1 cellular context compared by ENCODE assay signal in the genomic region with DNA sequence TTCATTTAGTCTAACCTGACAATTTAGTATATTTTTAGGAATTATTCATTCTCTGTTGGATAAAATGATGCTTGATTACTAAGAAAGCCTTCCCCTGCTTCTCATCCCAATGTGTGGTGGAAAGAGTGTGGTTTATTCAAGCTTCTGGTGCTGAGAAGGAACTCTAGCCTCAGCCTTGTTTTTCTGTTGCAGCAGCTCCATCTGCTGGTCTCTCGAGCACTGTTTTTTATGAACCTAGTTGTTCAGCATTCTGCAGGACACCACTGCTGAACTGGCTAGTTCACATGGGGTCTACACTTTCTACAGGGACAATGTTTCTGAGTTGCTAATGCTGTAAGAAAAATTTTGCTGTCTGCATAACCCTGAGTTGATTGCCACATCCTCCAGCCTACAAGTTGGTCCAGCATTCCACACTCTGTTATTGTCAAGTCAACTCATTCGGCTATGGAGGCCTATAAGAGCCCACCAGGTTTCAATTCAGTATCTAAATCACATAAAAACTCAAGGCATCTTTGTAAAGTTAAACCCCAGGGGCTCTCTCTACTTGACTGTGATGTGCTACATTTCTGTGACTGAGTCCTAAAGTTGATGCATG.
TF ChIP-seq lines count a peak whose summit lies in the region.

No MANE protein-coding gene starts in this region.

TF ChIP-seq in K562, 482 proteins besides CTCF, POLR2A, EP300 and RAD21:
- TF ChIP-seq, protein P1, sequence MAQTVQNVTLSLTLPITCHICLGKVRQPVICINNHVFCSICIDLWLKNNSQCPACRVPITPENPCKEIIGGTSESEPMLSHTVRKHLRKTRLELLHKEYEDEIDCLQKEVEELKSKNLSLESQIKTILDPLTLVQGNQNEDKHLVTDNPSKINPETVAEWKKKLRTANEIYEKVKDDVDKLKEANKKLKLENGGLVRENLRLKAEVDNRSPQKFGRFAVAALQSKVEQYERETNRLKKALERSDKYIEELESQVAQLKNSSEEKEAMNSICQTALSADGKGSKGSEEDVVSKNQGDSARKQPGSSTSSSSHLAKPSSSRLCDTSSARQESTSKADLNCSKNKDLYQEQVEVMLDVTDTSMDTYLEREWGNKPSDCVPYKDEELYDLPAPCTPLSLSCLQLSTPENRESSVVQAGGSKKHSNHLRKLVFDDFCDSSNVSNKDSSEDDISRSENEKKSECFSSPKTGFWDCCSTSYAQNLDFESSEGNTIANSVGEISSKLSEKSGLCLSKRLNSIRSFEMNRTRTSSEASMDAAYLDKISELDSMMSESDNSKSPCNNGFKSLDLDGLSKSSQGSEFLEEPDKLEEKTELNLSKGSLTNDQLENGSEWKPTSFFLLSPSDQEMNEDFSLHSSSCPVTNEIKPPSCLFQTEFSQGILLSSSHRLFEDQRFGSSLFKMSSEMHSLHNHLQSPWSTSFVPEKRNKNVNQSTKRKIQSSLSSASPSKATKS (CRISPR knock-in tag; IDR thresholded peaks at IDR 0.05): no peak
- TF ChIP-seq ESRRA (IDR thresholded peaks at IDR 0.05; ENCODE audit: borderline replicate concordance, low read depth) (peak; percentile 15; the same call in 1 of the 2 replicates), JUN (IDR thresholded peaks at IDR 0.05; ENCODE audit: borderline replicate concordance, low read depth, low read length) (no peak), JUN (CRISPR knock-in tag; IDR thresholded peaks at IDR 0.05; ENCODE audit: borderline replicate concordance) (no peak), STAT5B (CRISPR knock-in tag; IDR thresholded peaks at IDR 0.05) (no peak), LEF1 (IDR thresholded peaks at IDR 0.05) (no peak), ASH1L (IDR thresholded peaks at IDR 0.05; ENCODE audit: borderline replicate concordance, low read depth, partially characterized antibody) (no peak), CBX1 (IDR thresholded peaks at IDR 0.05; ENCODE audit: low read depth) (no peak), SMC3 (conservative IDR thresholded peaks at IDR 0.05; ENCODE audit: insufficient read depth, low read depth, low read length) (peak; percentile 78), CREBBP (IDR thresholded peaks at IDR 0.05; ENCODE audit: low read depth, low read length) (no peak), NFXL1 (CRISPR knock-in tag; IDR thresholded peaks at IDR 0.05) (no peak), POLR3A (IDR thresholded peaks at IDR 0.05; ENCODE audit: borderline replicate concordance, extremely low read depth, insufficient read depth, insufficient read length) (no peak), MCM5 (IDR thresholded peaks at IDR 0.05; ENCODE audit: low read depth) (no peak), MBD2 (IDR thresholded peaks at IDR 0.05; ENCODE audit: borderline replicate concordance, low read depth) (no peak), ARID2 (IDR thresholded peaks at IDR 0.05) (peak; percentile 80; the same call in 1 of the 2 replicates), TAF15 (IDR thresholded peaks at IDR 0.05; ENCODE audit: low read depth, low read length) (no peak), DDX20 (tag; IDR thresholded peaks at IDR 0.05; ENCODE audit: low read depth) (no peak), CREB1 (IDR thresholded peaks at IDR 0.05) (no peak), CREB1 (CRISPR knock-in tag; IDR thresholded peaks at IDR 0.05) (no peak), MAZ (CRISPR knock-in tag; conservative IDR thresholded peaks at IDR 0.05 in 1 of 2, IDR thresholded peaks at IDR 0.05 in 1 of 2) (peak in 1 of 2 experiments; percentile 36; a peak in 1 of 4 replicates), SMAD2 (IDR thresholded peaks at IDR 0.05; ENCODE audit: low read depth, low read length) (no peak), SMARCA4 (IDR thresholded peaks at IDR 0.05) (no peak), MTA2 (IDR thresholded peaks at IDR 0.05; ENCODE audit: low read depth) (no peak), ZNF766 (CRISPR knock-in tag; conservative IDR thresholded peaks at IDR 0.05) (peak; percentile 94), NRF1 (conservative IDR thresholded peaks at IDR 0.05 in 1 of 2, IDR thresholded peaks at IDR 0.05 in 1 of 2) (no peak), CHD2 (IDR thresholded peaks at IDR 0.05; ENCODE audit: low read depth, low read length) (no peak), PTRF (tag; IDR thresholded peaks at IDR 0.05) (no peak), PHF20 (IDR thresholded peaks at IDR 0.05; ENCODE audit: partially characterized antibody) (no peak), KLF10 (CRISPR knock-in tag; IDR thresholded peaks at IDR 0.05) (no peak), GATA2 (CRISPR knock-in tag; IDR thresholded peaks at IDR 0.05) (no peak), ZNF23 (CRISPR knock-in tag; IDR thresholded peaks at IDR 0.05) (no peak), ZNF197 (CRISPR knock-in tag; IDR thresholded peaks at IDR 0.05; ENCODE audit: low read depth) (no peak), MYBL2 (IDR thresholded peaks at IDR 0.05; ENCODE audit: low read depth) (no peak), MYBL2 (CRISPR knock-in tag; IDR thresholded peaks at IDR 0.05; ENCODE audit: borderline replicate concordance) (no peak), YBX1 (IDR thresholded peaks at IDR 0.05) (no peak), ZNF764 (CRISPR knock-in tag; IDR thresholded peaks at IDR 0.05; ENCODE audit: low read depth) (no peak), TFAM (CRISPR knock-in tag; conservative IDR thresholded peaks at IDR 0.05) (no peak), ZNF12 (CRISPR knock-in tag; IDR thresholded peaks at IDR 0.05) (no peak), FOXA1 (IDR thresholded peaks at IDR 0.05; ENCODE audit: borderline replicate concordance) (no peak)
- TF ChIP-seq, protein P2, sequence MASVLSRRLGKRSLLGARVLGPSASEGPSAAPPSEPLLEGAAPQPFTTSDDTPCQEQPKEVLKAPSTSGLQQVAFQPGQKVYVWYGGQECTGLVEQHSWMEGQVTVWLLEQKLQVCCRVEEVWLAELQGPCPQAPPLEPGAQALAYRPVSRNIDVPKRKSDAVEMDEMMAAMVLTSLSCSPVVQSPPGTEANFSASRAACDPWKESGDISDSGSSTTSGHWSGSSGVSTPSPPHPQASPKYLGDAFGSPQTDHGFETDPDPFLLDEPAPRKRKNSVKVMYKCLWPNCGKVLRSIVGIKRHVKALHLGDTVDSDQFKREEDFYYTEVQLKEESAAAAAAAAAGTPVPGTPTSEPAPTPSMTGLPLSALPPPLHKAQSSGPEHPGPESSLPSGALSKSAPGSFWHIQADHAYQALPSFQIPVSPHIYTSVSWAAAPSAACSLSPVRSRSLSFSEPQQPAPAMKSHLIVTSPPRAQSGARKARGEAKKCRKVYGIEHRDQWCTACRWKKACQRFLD (CRISPR knock-in tag; IDR thresholded peaks at IDR 0.05): no peak
- TF ChIP-seq, protein P3, sequence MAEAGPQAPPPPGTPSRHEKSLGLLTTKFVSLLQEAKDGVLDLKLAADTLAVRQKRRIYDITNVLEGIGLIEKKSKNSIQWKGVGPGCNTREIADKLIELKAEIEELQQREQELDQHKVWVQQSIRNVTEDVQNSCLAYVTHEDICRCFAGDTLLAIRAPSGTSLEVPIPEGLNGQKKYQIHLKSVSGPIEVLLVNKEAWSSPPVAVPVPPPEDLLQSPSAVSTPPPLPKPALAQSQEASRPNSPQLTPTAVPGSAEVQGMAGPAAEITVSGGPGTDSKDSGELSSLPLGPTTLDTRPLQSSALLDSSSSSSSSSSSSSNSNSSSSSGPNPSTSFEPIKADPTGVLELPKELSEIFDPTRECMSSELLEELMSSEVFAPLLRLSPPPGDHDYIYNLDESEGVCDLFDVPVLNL (CRISPR knock-in tag; IDR thresholded peaks at IDR 0.05; ENCODE audit: low read depth): no peak
- TF ChIP-seq, protein P4, sequence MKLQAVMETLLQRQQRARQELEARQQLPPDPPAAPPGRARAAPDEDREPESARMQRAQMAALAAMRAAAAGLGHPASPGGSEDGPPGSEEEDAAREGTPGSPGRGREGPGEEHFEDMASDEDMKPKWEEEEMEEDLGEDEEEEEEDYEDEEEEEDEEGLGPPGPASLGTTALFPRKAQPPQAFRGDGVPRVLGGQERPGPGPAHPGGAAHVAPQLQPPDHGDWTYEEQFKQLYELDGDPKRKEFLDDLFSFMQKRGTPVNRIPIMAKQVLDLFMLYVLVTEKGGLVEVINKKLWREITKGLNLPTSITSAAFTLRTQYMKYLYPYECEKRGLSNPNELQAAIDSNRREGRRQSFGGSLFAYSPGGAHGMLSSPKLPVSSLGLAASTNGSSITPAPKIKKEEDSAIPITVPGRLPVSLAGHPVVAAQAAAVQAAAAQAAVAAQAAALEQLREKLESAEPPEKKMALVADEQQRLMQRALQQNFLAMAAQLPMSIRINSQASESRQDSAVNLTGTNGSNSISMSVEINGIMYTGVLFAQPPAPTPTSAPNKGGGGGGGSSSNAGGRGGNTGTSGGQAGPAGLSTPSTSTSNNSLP (IDR thresholded peaks at IDR 0.05; ENCODE audit: borderline replicate concordance, low read depth, low read length): no peak
- TF ChIP-seq, protein P5, sequence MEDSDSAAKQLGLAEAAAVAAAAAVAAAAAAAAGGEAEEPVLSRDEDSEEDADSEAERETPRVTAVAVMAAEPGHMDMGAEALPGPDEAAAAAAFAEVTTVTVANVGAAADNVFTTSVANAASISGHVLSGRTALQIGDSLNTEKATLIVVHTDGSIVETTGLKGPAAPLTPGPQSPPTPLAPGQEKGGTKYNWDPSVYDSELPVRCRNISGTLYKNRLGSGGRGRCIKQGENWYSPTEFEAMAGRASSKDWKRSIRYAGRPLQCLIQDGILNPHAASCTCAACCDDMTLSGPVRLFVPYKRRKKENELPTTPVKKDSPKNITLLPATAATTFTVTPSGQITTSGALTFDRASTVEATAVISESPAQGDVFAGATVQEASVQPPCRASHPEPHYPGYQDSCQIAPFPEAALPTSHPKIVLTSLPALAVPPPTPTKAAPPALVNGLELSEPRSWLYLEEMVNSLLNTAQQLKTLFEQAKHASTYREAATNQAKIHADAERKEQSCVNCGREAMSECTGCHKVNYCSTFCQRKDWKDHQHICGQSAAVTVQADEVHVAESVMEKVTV (CRISPR knock-in tag; IDR thresholded peaks at IDR 0.05): peak; percentile 83
- TF ChIP-seq, protein P6, sequence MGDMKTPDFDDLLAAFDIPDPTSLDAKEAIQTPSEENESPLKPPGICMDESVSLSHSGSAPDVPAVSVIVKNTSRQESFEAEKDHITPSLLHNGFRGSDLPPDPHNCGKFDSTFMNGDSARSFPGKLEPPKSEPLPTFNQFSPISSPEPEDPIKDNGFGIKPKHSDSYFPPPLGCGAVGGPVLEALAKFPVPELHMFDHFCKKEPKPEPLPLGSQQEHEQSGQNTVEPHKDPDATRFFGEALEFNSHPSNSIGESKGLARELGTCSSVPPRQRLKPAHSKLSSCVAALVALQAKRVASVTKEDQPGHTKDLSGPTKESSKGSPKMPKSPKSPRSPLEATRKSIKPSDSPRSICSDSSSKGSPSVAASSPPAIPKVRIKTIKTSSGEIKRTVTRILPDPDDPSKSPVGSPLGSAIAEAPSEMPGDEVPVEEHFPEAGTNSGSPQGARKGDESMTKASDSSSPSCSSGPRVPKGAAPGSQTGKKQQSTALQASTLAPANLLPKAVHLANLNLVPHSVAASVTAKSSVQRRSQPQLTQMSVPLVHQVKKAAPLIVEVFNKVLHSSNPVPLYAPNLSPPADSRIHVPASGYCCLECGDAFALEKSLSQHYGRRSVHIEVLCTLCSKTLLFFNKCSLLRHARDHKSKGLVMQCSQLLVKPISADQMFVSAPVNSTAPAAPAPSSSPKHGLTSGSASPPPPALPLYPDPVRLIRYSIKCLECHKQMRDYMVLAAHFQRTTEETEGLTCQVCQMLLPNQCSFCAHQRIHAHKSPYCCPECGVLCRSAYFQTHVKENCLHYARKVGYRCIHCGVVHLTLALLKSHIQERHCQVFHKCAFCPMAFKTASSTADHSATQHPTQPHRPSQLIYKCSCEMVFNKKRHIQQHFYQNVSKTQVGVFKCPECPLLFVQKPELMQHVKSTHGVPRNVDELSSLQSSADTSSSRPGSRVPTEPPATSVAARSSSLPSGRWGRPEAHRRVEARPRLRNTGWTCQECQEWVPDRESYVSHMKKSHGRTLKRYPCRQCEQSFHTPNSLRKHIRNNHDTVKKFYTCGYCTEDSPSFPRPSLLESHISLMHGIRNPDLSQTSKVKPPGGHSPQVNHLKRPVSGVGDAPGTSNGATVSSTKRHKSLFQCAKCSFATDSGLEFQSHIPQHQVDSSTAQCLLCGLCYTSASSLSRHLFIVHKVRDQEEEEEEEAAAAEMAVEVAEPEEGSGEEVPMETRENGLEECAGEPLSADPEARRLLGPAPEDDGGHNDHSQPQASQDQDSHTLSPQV (IDR thresholded peaks at IDR 0.05): no peak
- TF ChIP-seq, protein P7, sequence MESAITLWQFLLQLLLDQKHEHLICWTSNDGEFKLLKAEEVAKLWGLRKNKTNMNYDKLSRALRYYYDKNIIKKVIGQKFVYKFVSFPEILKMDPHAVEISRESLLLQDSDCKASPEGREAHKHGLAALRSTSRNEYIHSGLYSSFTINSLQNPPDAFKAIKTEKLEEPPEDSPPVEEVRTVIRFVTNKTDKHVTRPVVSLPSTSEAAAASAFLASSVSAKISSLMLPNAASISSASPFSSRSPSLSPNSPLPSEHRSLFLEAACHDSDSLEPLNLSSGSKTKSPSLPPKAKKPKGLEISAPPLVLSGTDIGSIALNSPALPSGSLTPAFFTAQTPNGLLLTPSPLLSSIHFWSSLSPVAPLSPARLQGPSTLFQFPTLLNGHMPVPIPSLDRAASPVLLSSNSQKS (CRISPR knock-in tag; IDR thresholded peaks at IDR 0.05): no peak
